In the genomic region with DNA sequence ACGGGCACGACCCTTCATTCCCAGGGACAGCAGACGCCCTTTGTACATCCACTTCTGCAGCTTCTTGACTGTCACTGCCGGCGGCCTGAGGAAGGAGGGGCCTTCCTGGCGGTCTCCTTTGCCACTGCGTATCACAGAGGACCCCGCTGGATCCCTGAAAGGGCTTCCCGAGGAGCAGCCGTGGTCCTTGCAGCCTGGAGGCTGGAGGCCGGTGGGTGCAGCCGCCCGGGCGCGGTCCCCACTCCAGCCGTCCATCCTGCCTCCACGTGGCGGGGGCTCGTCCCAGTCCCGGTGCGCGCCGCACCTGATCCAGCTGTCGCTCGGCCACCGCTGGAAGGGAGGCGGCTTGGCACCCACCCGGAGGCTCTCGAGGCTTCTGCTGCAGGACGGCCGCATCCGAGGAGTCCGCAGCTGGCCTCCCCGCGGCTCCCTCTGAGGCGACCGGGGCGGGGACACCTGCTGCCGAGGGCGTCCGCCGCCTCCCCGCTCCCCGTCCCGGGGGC, we compare ENCODE assay signal across 1 cellular context.
TF ChIP-seq lines count a peak whose summit lies in the region.

No MANE protein-coding gene starts in this region.

TF ChIP-seq in HepG2, 621 proteins besides CTCF, POLR2A, EP300 and RAD21 (continued from another document and continues in another):
- TF ChIP-seq ZNF44 (CRISPR knock-in tag; IDR thresholded peaks at IDR 0.05), result no peak
- TF ChIP-seq HOXA5 (CRISPR knock-in tag; IDR thresholded peaks at IDR 0.05), result no peak
- 0 out of 2 replicates have a peak, but pooled peaks have one; percentile 37 for TF ChIP-seq SNAI1 (CRISPR knock-in tag; IDR thresholded peaks at IDR 0.05; ENCODE audit: borderline replicate concordance)
- TF ChIP-seq SOX13 (IDR thresholded peaks at IDR 0.05), result no peak
- no peak for TF ChIP-seq SOX13 (CRISPR knock-in tag; conservative IDR thresholded peaks at IDR 0.05 in 1 of 2, IDR thresholded peaks at IDR 0.05 in 1 of 2)
- no peak for TF ChIP-seq MAFF (IDR thresholded peaks at IDR 0.05; ENCODE audit: low read depth, low read length)
- TF ChIP-seq SP140L (CRISPR knock-in tag; IDR thresholded peaks at IDR 0.05; ENCODE audit: borderline replicate concordance), result no peak
- no peak for TF ChIP-seq MAF1 (CRISPR knock-in tag; IDR thresholded peaks at IDR 0.05; ENCODE audit: borderline replicate concordance)
- TF ChIP-seq, protein P1, sequence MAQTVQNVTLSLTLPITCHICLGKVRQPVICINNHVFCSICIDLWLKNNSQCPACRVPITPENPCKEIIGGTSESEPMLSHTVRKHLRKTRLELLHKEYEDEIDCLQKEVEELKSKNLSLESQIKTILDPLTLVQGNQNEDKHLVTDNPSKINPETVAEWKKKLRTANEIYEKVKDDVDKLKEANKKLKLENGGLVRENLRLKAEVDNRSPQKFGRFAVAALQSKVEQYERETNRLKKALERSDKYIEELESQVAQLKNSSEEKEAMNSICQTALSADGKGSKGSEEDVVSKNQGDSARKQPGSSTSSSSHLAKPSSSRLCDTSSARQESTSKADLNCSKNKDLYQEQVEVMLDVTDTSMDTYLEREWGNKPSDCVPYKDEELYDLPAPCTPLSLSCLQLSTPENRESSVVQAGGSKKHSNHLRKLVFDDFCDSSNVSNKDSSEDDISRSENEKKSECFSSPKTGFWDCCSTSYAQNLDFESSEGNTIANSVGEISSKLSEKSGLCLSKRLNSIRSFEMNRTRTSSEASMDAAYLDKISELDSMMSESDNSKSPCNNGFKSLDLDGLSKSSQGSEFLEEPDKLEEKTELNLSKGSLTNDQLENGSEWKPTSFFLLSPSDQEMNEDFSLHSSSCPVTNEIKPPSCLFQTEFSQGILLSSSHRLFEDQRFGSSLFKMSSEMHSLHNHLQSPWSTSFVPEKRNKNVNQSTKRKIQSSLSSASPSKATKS (CRISPR knock-in tag; IDR thresholded peaks at IDR 0.05), result no peak
- no peak; the same call in 1 of the 2 replicates for TF ChIP-seq ATF7-NPFF (CRISPR knock-in tag; IDR thresholded peaks at IDR 0.05; ENCODE audit: low read depth)
- TF ChIP-seq, protein P2, sequence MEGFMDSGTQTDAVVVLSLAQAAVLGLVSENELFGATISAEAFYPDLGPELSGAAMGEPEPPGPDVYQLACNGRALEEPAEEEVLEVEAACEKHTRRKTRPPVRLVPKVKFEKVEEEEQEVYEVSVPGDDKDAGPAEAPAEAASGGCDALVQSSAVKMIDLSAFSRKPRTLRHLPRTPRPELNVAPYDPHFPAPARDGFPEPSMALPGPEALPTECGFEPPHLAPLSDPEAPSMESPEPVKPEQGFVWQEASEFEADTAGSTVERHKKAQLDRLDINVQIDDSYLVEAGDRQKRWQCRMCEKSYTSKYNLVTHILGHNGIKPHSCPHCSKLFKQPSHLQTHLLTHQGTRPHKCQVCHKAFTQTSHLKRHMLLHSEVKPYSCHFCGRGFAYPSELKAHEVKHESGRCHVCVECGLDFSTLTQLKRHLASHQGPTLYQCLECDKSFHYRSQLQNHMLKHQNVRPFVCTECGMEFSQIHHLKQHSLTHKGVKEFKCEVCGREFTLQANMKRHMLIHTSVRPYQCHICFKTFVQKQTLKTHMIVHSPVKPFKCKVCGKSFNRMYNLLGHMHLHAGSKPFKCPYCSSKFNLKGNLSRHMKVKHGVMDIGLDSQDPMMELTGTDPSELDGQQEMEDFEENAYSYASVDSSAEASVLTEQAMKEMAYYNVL (CRISPR knock-in tag; IDR thresholded peaks at IDR 0.05; ENCODE audit: borderline replicate concordance), result peak; percentile 56; the same call in 1 of the 2 replicates
- TF ChIP-seq NCOA2 (CRISPR knock-in tag; IDR thresholded peaks at IDR 0.05), result no peak
- no peak for TF ChIP-seq ZNF510 (CRISPR knock-in tag; IDR thresholded peaks at IDR 0.05; ENCODE audit: low read depth)
- no peak for TF ChIP-seq SRSF9 (IDR thresholded peaks at IDR 0.05; ENCODE audit: borderline replicate concordance, insufficient read depth, low read depth, low read length, poor library complexity, severe bottlenecking)
- TF ChIP-seq ZNF234 (CRISPR knock-in tag; conservative IDR thresholded peaks at IDR 0.05), result no peak
- TF ChIP-seq KDM4B (CRISPR knock-in tag; IDR thresholded peaks at IDR 0.05), result no peak
- no peak for TF ChIP-seq FOXK2 (IDR thresholded peaks at IDR 0.05)
- TF ChIP-seq, protein P3, sequence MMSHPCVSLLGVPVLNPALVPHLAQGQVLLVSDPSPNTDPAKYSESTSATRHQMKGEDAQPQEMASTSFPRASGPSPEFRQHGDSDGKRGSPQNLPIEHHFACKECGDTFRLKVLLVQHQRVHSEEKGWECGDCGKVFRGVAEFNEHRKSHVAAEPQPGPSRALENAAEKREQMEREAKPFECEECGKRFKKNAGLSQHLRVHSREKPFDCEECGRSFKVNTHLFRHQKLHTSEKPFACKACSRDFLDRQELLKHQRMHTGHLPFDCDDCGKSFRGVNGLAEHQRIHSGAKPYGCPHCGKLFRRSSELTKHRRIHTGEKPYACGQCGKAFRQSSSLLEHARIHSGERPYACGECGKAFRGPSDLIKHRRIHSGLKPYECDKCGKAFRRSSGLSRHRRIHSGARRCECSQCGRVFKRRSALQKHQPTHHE (CRISPR knock-in tag; IDR thresholded peaks at IDR 0.05; ENCODE audit: borderline replicate concordance), result no peak
- TF ChIP-seq JARID2 (CRISPR knock-in tag; IDR thresholded peaks at IDR 0.05; ENCODE audit: insufficient replicate concordance), result no peak
- TF ChIP-seq ZNF441 (CRISPR knock-in tag; IDR thresholded peaks at IDR 0.05; ENCODE audit: borderline replicate concordance), result 0 out of 2 replicates have a peak, but pooled peaks have one; percentile 38
- 0 out of 2 replicates have a peak, but pooled peaks have one; percentile 48 for TF ChIP-seq ZMAT3 (CRISPR knock-in tag; conservative IDR thresholded peaks at IDR 0.05)
- TF ChIP-seq MTF2 (CRISPR knock-in tag; IDR thresholded peaks at IDR 0.05; ENCODE audit: borderline replicate concordance), result no peak
- no peak for TF ChIP-seq ZNF34 (CRISPR knock-in tag; IDR thresholded peaks at IDR 0.05; ENCODE audit: borderline replicate concordance)
- TF ChIP-seq ZBTB8A (CRISPR knock-in tag; IDR thresholded peaks at IDR 0.05; ENCODE audit: borderline replicate concordance, low read depth), result 0 out of 2 replicates have a peak, but pooled peaks have one; percentile 62
- TF ChIP-seq, protein P4, sequence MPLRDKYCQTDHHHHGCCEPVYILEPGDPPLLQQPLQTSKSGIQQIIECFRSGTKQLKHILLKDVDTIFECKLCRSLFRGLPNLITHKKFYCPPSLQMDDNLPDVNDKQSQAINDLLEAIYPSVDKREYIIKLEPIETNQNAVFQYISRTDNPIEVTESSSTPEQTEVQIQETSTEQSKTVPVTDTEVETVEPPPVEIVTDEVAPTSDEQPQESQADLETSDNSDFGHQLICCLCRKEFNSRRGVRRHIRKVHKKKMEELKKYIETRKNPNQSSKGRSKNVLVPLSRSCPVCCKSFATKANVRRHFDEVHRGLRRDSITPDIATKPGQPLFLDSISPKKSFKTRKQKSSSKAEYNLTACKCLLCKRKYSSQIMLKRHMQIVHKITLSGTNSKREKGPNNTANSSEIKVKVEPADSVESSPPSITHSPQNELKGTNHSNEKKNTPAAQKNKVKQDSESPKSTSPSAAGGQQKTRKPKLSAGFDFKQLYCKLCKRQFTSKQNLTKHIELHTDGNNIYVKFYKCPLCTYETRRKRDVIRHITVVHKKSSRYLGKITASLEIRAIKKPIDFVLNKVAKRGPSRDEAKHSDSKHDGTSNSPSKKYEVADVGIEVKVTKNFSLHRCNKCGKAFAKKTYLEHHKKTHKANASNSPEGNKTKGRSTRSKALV (CRISPR knock-in tag; IDR thresholded peaks at IDR 0.05), result 0 out of 2 replicates have a peak, but pooled peaks have one; percentile 25
- no peak for TF ChIP-seq RFX5 (IDR thresholded peaks at IDR 0.05; ENCODE audit: low read depth, low read length)
- TF ChIP-seq ZNF780A (CRISPR knock-in tag; IDR thresholded peaks at IDR 0.05), result no peak
- TF ChIP-seq ZNF883 (CRISPR knock-in tag; IDR thresholded peaks at IDR 0.05; ENCODE audit: not compliant biosample characterization), result no peak
- no peak for TF ChIP-seq CAMTA2 (CRISPR knock-in tag; IDR thresholded peaks at IDR 0.05; ENCODE audit: borderline replicate concordance)
- no peak for TF ChIP-seq TMF1 (CRISPR knock-in tag; IDR thresholded peaks at IDR 0.05; ENCODE audit: low read depth)
- no peak for TF ChIP-seq RARA (CRISPR knock-in tag; IDR thresholded peaks at IDR 0.05)
- no peak for TF ChIP-seq ZNF329 (CRISPR knock-in tag; IDR thresholded peaks at IDR 0.05; ENCODE audit: low read depth)
- peak; percentile 47; the same call in 1 of the 2 replicates for TF ChIP-seq KMT2A (CRISPR knock-in tag; IDR thresholded peaks at IDR 0.05)
- TF ChIP-seq RFX3 (CRISPR knock-in tag; IDR thresholded peaks at IDR 0.05), result no peak
- TF ChIP-seq, protein P5, sequence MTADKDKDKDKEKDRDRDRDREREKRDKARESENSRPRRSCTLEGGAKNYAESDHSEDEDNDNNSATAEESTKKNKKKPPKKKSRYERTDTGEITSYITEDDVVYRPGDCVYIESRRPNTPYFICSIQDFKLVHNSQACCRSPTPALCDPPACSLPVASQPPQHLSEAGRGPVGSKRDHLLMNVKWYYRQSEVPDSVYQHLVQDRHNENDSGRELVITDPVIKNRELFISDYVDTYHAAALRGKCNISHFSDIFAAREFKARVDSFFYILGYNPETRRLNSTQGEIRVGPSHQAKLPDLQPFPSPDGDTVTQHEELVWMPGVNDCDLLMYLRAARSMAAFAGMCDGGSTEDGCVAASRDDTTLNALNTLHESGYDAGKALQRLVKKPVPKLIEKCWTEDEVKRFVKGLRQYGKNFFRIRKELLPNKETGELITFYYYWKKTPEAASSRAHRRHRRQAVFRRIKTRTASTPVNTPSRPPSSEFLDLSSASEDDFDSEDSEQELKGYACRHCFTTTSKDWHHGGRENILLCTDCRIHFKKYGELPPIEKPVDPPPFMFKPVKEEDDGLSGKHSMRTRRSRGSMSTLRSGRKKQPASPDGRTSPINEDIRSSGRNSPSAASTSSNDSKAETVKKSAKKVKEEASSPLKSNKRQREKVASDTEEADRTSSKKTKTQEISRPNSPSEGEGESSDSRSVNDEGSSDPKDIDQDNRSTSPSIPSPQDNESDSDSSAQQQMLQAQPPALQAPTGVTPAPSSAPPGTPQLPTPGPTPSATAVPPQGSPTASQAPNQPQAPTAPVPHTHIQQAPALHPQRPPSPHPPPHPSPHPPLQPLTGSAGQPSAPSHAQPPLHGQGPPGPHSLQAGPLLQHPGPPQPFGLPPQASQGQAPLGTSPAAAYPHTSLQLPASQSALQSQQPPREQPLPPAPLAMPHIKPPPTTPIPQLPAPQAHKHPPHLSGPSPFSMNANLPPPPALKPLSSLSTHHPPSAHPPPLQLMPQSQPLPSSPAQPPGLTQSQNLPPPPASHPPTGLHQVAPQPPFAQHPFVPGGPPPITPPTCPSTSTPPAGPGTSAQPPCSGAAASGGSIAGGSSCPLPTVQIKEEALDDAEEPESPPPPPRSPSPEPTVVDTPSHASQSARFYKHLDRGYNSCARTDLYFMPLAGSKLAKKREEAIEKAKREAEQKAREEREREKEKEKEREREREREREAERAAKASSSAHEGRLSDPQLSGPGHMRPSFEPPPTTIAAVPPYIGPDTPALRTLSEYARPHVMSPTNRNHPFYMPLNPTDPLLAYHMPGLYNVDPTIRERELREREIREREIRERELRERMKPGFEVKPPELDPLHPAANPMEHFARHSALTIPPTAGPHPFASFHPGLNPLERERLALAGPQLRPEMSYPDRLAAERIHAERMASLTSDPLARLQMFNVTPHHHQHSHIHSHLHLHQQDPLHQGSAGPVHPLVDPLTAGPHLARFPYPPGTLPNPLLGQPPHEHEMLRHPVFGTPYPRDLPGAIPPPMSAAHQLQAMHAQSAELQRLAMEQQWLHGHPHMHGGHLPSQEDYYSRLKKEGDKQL (CRISPR knock-in tag; IDR thresholded peaks at IDR 0.05; ENCODE audit: low read depth), result no peak
- TF ChIP-seq, protein P6, sequence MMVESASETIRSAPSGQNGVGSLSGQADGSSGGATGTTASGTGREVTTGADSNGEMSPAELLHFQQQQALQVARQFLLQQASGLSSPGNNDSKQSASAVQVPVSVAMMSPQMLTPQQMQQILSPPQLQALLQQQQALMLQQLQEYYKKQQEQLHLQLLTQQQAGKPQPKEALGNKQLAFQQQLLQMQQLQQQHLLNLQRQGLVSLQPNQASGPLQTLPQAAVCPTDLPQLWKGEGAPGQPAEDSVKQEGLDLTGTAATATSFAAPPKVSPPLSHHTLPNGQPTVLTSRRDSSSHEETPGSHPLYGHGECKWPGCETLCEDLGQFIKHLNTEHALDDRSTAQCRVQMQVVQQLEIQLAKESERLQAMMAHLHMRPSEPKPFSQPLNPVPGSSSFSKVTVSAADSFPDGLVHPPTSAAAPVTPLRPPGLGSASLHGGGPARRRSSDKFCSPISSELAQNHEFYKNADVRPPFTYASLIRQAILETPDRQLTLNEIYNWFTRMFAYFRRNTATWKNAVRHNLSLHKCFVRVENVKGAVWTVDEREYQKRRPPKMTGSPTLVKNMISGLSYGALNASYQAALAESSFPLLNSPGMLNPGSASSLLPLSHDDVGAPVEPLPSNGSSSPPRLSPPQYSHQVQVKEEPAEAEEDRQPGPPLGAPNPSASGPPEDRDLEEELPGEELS (CRISPR knock-in tag; IDR thresholded peaks at IDR 0.05), result no peak
- TF ChIP-seq, protein P7, sequence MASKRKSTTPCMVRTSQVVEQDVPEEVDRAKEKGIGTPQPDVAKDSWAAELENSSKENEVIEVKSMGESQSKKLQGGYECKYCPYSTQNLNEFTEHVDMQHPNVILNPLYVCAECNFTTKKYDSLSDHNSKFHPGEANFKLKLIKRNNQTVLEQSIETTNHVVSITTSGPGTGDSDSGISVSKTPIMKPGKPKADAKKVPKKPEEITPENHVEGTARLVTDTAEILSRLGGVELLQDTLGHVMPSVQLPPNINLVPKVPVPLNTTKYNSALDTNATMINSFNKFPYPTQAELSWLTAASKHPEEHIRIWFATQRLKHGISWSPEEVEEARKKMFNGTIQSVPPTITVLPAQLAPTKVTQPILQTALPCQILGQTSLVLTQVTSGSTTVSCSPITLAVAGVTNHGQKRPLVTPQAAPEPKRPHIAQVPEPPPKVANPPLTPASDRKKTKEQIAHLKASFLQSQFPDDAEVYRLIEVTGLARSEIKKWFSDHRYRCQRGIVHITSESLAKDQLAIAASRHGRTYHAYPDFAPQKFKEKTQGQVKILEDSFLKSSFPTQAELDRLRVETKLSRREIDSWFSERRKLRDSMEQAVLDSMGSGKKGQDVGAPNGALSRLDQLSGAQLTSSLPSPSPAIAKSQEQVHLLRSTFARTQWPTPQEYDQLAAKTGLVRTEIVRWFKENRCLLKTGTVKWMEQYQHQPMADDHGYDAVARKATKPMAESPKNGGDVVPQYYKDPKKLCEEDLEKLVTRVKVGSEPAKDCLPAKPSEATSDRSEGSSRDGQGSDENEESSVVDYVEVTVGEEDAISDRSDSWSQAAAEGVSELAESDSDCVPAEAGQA (IDR thresholded peaks at IDR 0.05; ENCODE audit: low read depth), result no peak
- TF ChIP-seq, protein P7 (CRISPR knock-in tag; IDR thresholded peaks at IDR 0.05; ENCODE audit: borderline replicate concordance), result no peak
